In genomic region chr19:11151181-11151580, GRCh38 we compare ENCODE assay signal across 18 cellular contexts. TPM values are rescaled to one million over a fixed set of nuclear protein-coding genes. Genes with fewer than 3 reads are reported as not detected.
DNase-seq lines count a peak whose midpoint lies in the region; ATAC-seq, FAIRE-seq and TF ChIP-seq lines count a peak whose summit lies in the region.
"Had no signal": no experiment of that assay in that cellular context is flagged by ENCODE, and none has a peak within 500 bp of the region (broad histone marks: within the 10 kb centered on the region; RNA-seq: fewer than 3 reads in every experiment).

No MANE protein-coding gene starts in this region.

- no peak for TF ChIP-seq POLR2A in breast epithelium (IDR thresholded peaks at IDR 0.05)

- no peaks in the 10 kb centered on the region; the same call in 1 of the 2 replicates for H4K20me1 ChIP-seq in GM23338 (replicated peaks; ENCODE audit: insufficient read depth)

- H3K27me3 Mint-ChIP-seq in GM23338 (ENCODE audit: insufficient read depth, low read depth, poor library complexity): peaks cover 14% of the 10 kb centered on the region
- H3K27me3 Mint-ChIP-seq in immature natural killer cell (ENCODE audit: low read depth in 3 of 3): peaks cover 0 to 2% (median 2%) of the 10 kb centered on the region in 3 donors
- H3K27me3 Mint-ChIP-seq: activated CD4-positive, alpha-beta T cell treated with anti-CD3 and anti-CD28 coated beads, Interleukin-2, amount 10 ng/mL, durations not matched to agents 7 days and 5 days; natural killer cell treated with Interleukin-12 subunit alpha and Interleukin-12 subunit beta and Interleukin-15 and Interleukin-18, amount 100 ng/mL, for 72 hours had no signal

- no peak overlapping the region for H3K4me2 ChIP-seq in GM23338
- H3K4me2 ChIP-seq: KMS-11, smooth muscle cell had no signal

- no peak overlapping the region for H3K9ac ChIP-seq in skeletal muscle tissue (ENCODE audit: low read depth in 1 of 3, low read length in 3 of 3)
- H3K9ac ChIP-seq: KMS-11 had no signal

- H3K36me3 ChIP-seq in GM23338 (ENCODE audit: insufficient read depth) (peaks cover 4% of the 10 kb centered on the region; the same call in 1 of the 2 replicates), breast epithelium (no peaks in the 10 kb centered on the region), skeletal muscle tissue (ENCODE audit: control insufficient read depth in 3 of 3, insufficient read depth in 3 of 3, low read length in 3 of 3) (no peaks in the 10 kb centered on the region), small intestine (ENCODE audit: control insufficient read depth in 2 of 2, insufficient read depth in 2 of 2, low read length in 2 of 2) (no peaks in the 10 kb centered on the region)

- TF ChIP-seq CTCF in GM23338 (conservative IDR thresholded peaks at IDR 0.05; ENCODE audit: low read depth in 2 of 2) (no peak), breast epithelium (IDR thresholded peaks at IDR 0.05) (no peak)

- H3K27ac ChIP-seq in GM23338 (ENCODE audit: low read depth) (0 out of 2 replicates have a peak overlapping the region, but pooled peaks have one; percentile 66), breast epithelium (peak overlapping the region; percentile 68 to 85), skeletal muscle tissue (ENCODE audit: low read depth, low read length) (peak overlapping the region; percentile 25), small intestine (ENCODE audit: low read depth in 1 of 2, low read length in 1 of 2) (peak overlapping the region in 1 of 2 donors; percentile 48)
- H3K27ac ChIP-seq: KMS-11 had no signal

- H2AFZ ChIP-seq in GM23338: no peak overlapping the region

- H3K36me3 Mint-ChIP-seq in GM23338 (ENCODE audit: low read depth): peaks cover 46% of the 10 kb centered on the region
- H3K36me3 Mint-ChIP-seq in immature natural killer cell: peaks cover 0 to under 1% (median 0%) of the 10 kb centered on the region in 3 donors
- H3K36me3 Mint-ChIP-seq: natural killer cell treated with Interleukin-12 subunit alpha and Interleukin-12 subunit beta and Interleukin-15 and Interleukin-18, amount 100 ng/mL, for 72 hours had no signal

- H3K9me3 ChIP-seq in breast epithelium (no peaks in the 10 kb centered on the region), skeletal muscle tissue (ENCODE audit: control insufficient read depth in 3 of 3, low read length in 3 of 3) (no peaks in the 10 kb centered on the region), small intestine (ENCODE audit: control insufficient read depth, low read depth) (no peaks in the 10 kb centered on the region)

- H3F3A ChIP-seq in GM23338 (replicated peaks; ENCODE audit: low read depth): 0 out of 2 replicates have a peak, but pooled peaks cover 3% of the 10 kb centered on the region

- H3K4me1 ChIP-seq in GM23338 (ENCODE audit: insufficient read depth): peaks cover 8% of the 10 kb centered on the region; the same call in 1 of the 2 replicates
- peaks cover 0 to 17% of the 10 kb centered on the region in 2 donors for H3K4me1 ChIP-seq in breast epithelium
- peaks cover 17 to 19% (median 19%) of the 10 kb centered on the region in 3 donors for H3K4me1 ChIP-seq in skeletal muscle tissue (ENCODE audit: control insufficient read depth in 3 of 3, insufficient read depth in 3 of 3, low read length in 3 of 3)
- no peaks in the 10 kb centered on the region for H3K4me1 ChIP-seq in small intestine (ENCODE audit: control insufficient read depth in 2 of 2, insufficient read depth in 1 of 2, low read depth in 1 of 2, low read length in 1 of 2)

- H3K9me2 ChIP-seq in GM23338 (ENCODE audit: insufficient read depth): no peaks in the 10 kb centered on the region

- DNase-seq in GM23338 (ENCODE audit: low spot score): no peak
- no peak for DNase-seq in breast epithelium (ENCODE audit: low spot score in 2 of 2)
- DNase-seq in left kidney (ENCODE audit: low read depth, low spot score): peak; percentile 38
- DNase-seq in small intestine: no peak
- no peak for DNase-seq in NCI-H2029 treated with DMSO at 0.1 percent for 48 hours (lab: John Stamatoyannopoulos, UW)
- DNase-seq in GF-D8 (lab: John Stamatoyannopoulos, UW): no peak
- DNase-seq in immature natural killer cell: no peak
- DNase-seq: activated CD4-positive, alpha-beta T cell treated with anti-CD3 and anti-CD28 coated beads, Interleukin-2, amount 10 ng/mL, durations not matched to agents 7 days and 5 days; activated T-cell treated with anti-CD3 and anti-CD28 coated beads, Interleukin-2, amount 50 U/mL, for 4 hours; DMS 273 treated with DMSO at 0.1 percent for 48 hours; effector CD8-positive, alpha-beta T cell; NCI-H146; substantia nigra had no signal

- intact Hi-C loops in breast epithelium (cut with DNase I; ENCODE audit: low total_unique reads): no loop called here

- H3K4me1 Mint-ChIP-seq in GM23338 (peaks cover 8% of the 10 kb centered on the region), immature natural killer cell (peaks cover 10 to 16% of the 10 kb centered on the region in 2 donors)

- H3K79me2 ChIP-seq in GM23338 (replicated peaks; ENCODE audit: insufficient read depth): peaks cover 36% of the 10 kb centered on the region

- no peaks in the 10 kb centered on the region for H3K27me3 ChIP-seq in GM23338 (ENCODE audit: insufficient read depth)
- H3K27me3 ChIP-seq in breast epithelium: no peaks in the 10 kb centered on the region
- no peaks in the 10 kb centered on the region for H3K27me3 ChIP-seq in skeletal muscle tissue (ENCODE audit: control insufficient read depth in 3 of 3, insufficient read depth in 3 of 3, low read length in 3 of 3)
- no peaks in the 10 kb centered on the region for H3K27me3 ChIP-seq in small intestine (ENCODE audit: control insufficient read depth in 2 of 2, insufficient read depth in 2 of 2, low read length in 2 of 2)

- H3K4me3 ChIP-seq in GM23338: no peak overlapping the region
- no peak overlapping the region for H3K4me3 ChIP-seq in breast epithelium
- no peak overlapping the region for H3K4me3 ChIP-seq in skeletal muscle tissue (ENCODE audit: low read length in 3 of 3)
- H3K4me3 ChIP-seq in small intestine (ENCODE audit: low read depth in 1 of 2, low read length in 2 of 2): no peak overlapping the region
- H3K4me3 ChIP-seq: smooth muscle cell had no signal

- FAIRE-seq in small intestine (lab: Jason Lieb, UNC): no peak
- FAIRE-seq: H54 had no signal

- H3K9me3 Mint-ChIP-seq in GM23338 (no peaks in the 10 kb centered on the region; the same call in 1 of the 3 replicates), immature natural killer cell (no peaks in the 10 kb centered on the region)
- H3K9me3 Mint-ChIP-seq: activated CD4-positive, alpha-beta T cell treated with anti-CD3 and anti-CD28 coated beads, Interleukin-2, amount 10 ng/mL, durations not matched to agents 7 days and 5 days; activated T-cell treated with anti-CD3 and anti-CD28 coated beads, Interleukin-2, amount 50 U/mL, for 4 hours; natural killer cell treated with Interleukin-12 subunit alpha and Interleukin-12 subunit beta and Interleukin-15 and Interleukin-18, amount 100 ng/mL, for 72 hours had no signal

- WGBS in small intestine, 3 donors: 70 to 87% (median 87%) methylated on average over 7 of the region's 7 CpGs

- H3K4me3 Mint-ChIP-seq in GM23338 (no peak overlapping the region), immature natural killer cell (no peak overlapping the region)
- H3K4me3 Mint-ChIP-seq: activated CD4-positive, alpha-beta T cell treated with anti-CD3 and anti-CD28 coated beads, Interleukin-2, amount 10 ng/mL, durations not matched to agents 7 days and 5 days; activated T-cell treated with anti-CD3 and anti-CD28 coated beads, Interleukin-2, amount 50 U/mL, for 4 hours; natural killer cell treated with Interleukin-12 subunit alpha and Interleukin-12 subunit beta and Interleukin-15 and Interleukin-18, amount 100 ng/mL, for 72 hours had no signal

- ATAC-seq in GM23338: no peak
- ATAC-seq: activated T-cell treated with anti-CD3 and anti-CD28 coated beads, Interleukin-2, amount 50 U/mL, for 4 hours; natural killer cell treated with Interleukin-12 subunit alpha and Interleukin-12 subunit beta and Interleukin-15 and Interleukin-18, amount 100 ng/mL, for 72 hours had no signal

- H3K27ac Mint-ChIP-seq in GM23338 (no peak overlapping the region), immature natural killer cell (no peak overlapping the region)
- H3K27ac Mint-ChIP-seq: activated CD4-positive, alpha-beta T cell treated with anti-CD3 and anti-CD28 coated beads, Interleukin-2, amount 10 ng/mL, durations not matched to agents 7 days and 5 days; natural killer cell treated with Interleukin-12 subunit alpha and Interleukin-12 subunit beta and Interleukin-15 and Interleukin-18, amount 100 ng/mL, for 72 hours had no signal

TF ChIP-seq in GM23338, 12 proteins besides CTCF, POLR2A, EP300 and RAD21 (continues in another document):
- no peak for TF ChIP-seq NANOG (IDR thresholded peaks at IDR 0.05; ENCODE audit: borderline replicate concordance)
- no peak for TF ChIP-seq JUNB (IDR thresholded peaks at IDR 0.05; ENCODE audit: unreplicated experiment)

RNA-seq across cellular contexts. Expression of gene SPC24, which starts 4.4 kb away (rescaled TPM):
- 38.7 and 42.2 TPM in 2 replicates for total RNA-seq in GM23338 (2014; rRNA removed; shearing (Covaris generic))
- polyA plus RNA-seq in GM23338 (2016; fragmentation: Nextera tagmentation; extraction: Ambion mirVana) (40.6 and 41.8 TPM in 2 replicates), small intestine (10 to 100 TPM in 1 of 3 donors, under 1 TPM in 2; 0.27 to 10.9 (median 0.45) TPM), immature natural killer cell (under 1 TPM in 2 of 3 donors, not detected in 1; 0.08 to 0.96 TPM)
- total RNA-seq in breast epithelium (1 to 10 TPM in 2 of 3 donors, under 1 TPM in 1; 0.66 to 4.8 (median 2.3) TPM), skeletal muscle tissue (12.0 TPM)

RNA-seq across cellular contexts. Expression of gene KANK2, which starts 46.2 kb away (rescaled TPM):
- total RNA-seq in GM23338 (2014; rRNA removed; shearing (Covaris generic)): 47.5 and 65.4 TPM in 2 replicates
- polyA plus RNA-seq in GM23338 (2016; fragmentation: Nextera tagmentation; extraction: Ambion mirVana) (14.7 and 15.9 TPM in 2 replicates), small intestine (10 to 100 TPM; 10.7 to 83.6 (median 51.3) TPM), immature natural killer cell (under 1 TPM in 2 of 3 donors, not detected in 1; 0.08 to 0.57 TPM)
- total RNA-seq in breast epithelium (100 to 1,000 TPM; 142 to 477 (median 197) TPM), skeletal muscle tissue (53.2 TPM)
